In genomic region chr6:114452785-114453401, GRCh38 we compare ENCODE assay signal across 16 cellular contexts.
"Had no signal": no experiment of that assay in that cellular context is flagged by ENCODE, and none has a peak within 500 bp of the region (broad histone marks: within the 10 kb centered on the region; RNA-seq: fewer than 3 reads in every experiment).

No MANE protein-coding gene starts in this region.

- H3K4me3 Mint-ChIP-seq: activated T-cell treated with anti-CD3 and anti-CD28 coated beads, Interleukin-2, amount 50 U/mL, for 72 hours; neural crest cell had no signal

- H3K36me3 Mint-ChIP-seq: activated naive CD4-positive, alpha-beta T cell treated with anti-CD3 and anti-CD28 coated beads, Interleukin-2, amount 50 U/mL, for 72 hours had no signal

- H3K36me3 ChIP-seq: adrenal gland, gastroesophageal sphincter, heart left ventricle, left ventricle myocardium inferior, tibial artery had no signal

- H3K9me3 Mint-ChIP-seq: activated naive CD4-positive, alpha-beta T cell treated with anti-CD3 and anti-CD28 coated beads, Interleukin-2, amount 50 U/mL, for 72 hours; activated T-cell treated with anti-CD3 and anti-CD28 coated beads, Interleukin-2, amount 50 U/mL, for 72 hours; neural crest cell had no signal

- FAIRE-seq: kidney had no signal

- H3K27me3 ChIP-seq: adrenal gland, gastroesophageal sphincter, heart left ventricle, tibial artery had no signal

- ATAC-seq: activated naive CD4-positive, alpha-beta T cell treated with anti-CD3 and anti-CD28 coated beads, Interleukin-2, amount 50 U/mL, for 72 hours; activated T-cell treated with anti-CD3 and anti-CD28 coated beads, Interleukin-2, amount 50 U/mL, for 72 hours; esophagus mucosa; gastroesophageal sphincter; heart left ventricle had no signal

- H3K4me1 Mint-ChIP-seq: neural crest cell had no signal

- DNase-seq: activated CD4-positive, alpha-beta T cell treated with anti-CD3 and anti-CD28 coated beads, Interleukin-2, amount 50 U/mL, for 4 hours; activated CD4-positive, CD25-positive, alpha-beta regulatory T cell treated with anti-CD3 and anti-CD28 coated beads, Interleukin-2, amount 50 U/mL, for 72 hours; activated gamma-delta T cell; activated T-cell treated with anti-CD3 and anti-CD28 coated beads, Interleukin-2, amount 50 U/mL, for 72 hours; adrenal gland; effector CD8-positive, alpha-beta T cell; heart left ventricle; kidney; left ventricle myocardium inferior; mammary epithelial cell; stimulated activated naive CD4-positive, alpha-beta T cell treated with Interleukin-2 at 50 U/mL for 16 hours; tibial artery had no signal

- H3K27ac Mint-ChIP-seq: activated naive CD4-positive, alpha-beta T cell treated with anti-CD3 and anti-CD28 coated beads, Interleukin-2, amount 50 U/mL, for 72 hours; activated T-cell treated with anti-CD3 and anti-CD28 coated beads, Interleukin-2, amount 50 U/mL, for 72 hours had no signal

- H3K4me3 ChIP-seq: adrenal gland, gastroesophageal sphincter, heart left ventricle, left ventricle myocardium inferior, tibial artery had no signal
